1 cellular context compared by ENCODE assay signal in genomic region chr6:157989541-157990289, GRCh38.
TF ChIP-seq lines count a peak whose summit lies in the region.

No MANE protein-coding gene starts in this region.

TF ChIP-seq in GM23338, 12 proteins besides CTCF, POLR2A, EP300 and RAD21 (continued from another document):
- TF ChIP-seq REST (IDR thresholded peaks at IDR 0.05; ENCODE audit: unreplicated experiment) (no peak), STAT1 (IDR thresholded peaks at IDR 0.05; ENCODE audit: unreplicated experiment) (no peak), NANOG (IDR thresholded peaks at IDR 0.05; ENCODE audit: borderline replicate concordance) (no peak)
